In the genomic region with DNA sequence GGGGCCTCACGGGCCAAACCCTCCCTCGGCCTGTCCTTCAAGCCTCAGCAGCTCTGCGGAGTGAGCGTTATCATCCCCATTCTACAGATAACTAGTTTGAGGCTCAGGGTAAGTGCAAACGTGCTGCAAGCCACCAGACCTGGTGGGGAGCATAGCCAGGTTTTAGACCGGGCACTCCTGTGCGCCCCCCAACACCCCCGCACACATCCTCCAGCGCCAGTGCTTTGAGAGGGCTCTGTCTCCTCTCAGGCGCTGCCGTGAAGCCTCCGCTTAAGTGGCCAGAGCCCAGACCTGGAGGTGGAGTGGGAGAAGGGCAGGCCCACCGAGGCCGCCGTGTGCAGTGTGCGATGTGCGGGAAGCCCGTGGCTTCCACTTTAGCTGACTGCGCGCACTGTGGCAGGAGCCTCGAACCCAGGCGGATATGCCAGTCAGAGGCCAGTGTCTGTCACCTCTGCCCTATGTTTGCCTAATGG, we compare ENCODE assay signal across 9 cellular contexts. TPM values are rescaled to one million over a fixed set of nuclear protein-coding genes. Genes with fewer than 3 reads are reported as not detected.
DNase-seq lines count a peak whose midpoint lies in the region; ATAC-seq, FAIRE-seq and TF ChIP-seq lines count a peak whose summit lies in the region.
"Had no signal": no experiment of that assay in that cellular context is flagged by ENCODE, and none has a peak within 500 bp of the region (broad histone marks: within the 10 kb centered on the region; RNA-seq: fewer than 3 reads in every experiment).

No MANE protein-coding gene starts in this region.

- H2BK12ac ChIP-seq in neuronal stem cell (ENCODE audit: low read length) = peak overlapping the region; percentile 46

- H2AK5ac ChIP-seq in neuronal stem cell (ENCODE audit: low read depth, low read length) = no peak overlapping the region

- H3K9ac ChIP-seq in neuronal stem cell (ENCODE audit: low read depth, low read length, poor library complexity) = no peak overlapping the region

- H3K27me3 ChIP-seq in Caco-2 (replicated peaks; ENCODE audit: control insufficient read depth, insufficient read depth, low read length) (no peaks in the 10 kb centered on the region), breast epithelium (no peaks in the 10 kb centered on the region), neuronal stem cell (ENCODE audit: control insufficient read depth in 3 of 3, insufficient read depth in 3 of 3, low read depth in 1 of 3, low read length in 3 of 3) (no peaks in the 10 kb centered on the region)

- H3K27ac ChIP-seq in breast epithelium (peak overlapping the region; percentile 96 to 99), neuronal stem cell (replicated peaks; ENCODE audit: low read length) (no peak overlapping the region)

- TF ChIP-seq CTCF in Caco-2 (IDR thresholded peaks at IDR 0.05; ENCODE audit: insufficient read depth in 1 of 2, low read depth in 1 of 2, low read length in 1 of 2, severe bottlenecking in 1 of 2, unreplicated experiment in 1 of 2) (no peak), breast epithelium (IDR thresholded peaks at IDR 0.05) (no peak), GM20000 (IDR thresholded peaks at IDR 0.05; ENCODE audit: extremely low read depth, missing control alignments) (no peak)

- peak overlapping the region; percentile 82 for H3K4me3 Mint-ChIP-seq in Caco-2 (ENCODE audit: unreplicated experiment)

- H3K18ac ChIP-seq in neuronal stem cell (ENCODE audit: low read length) = no peak overlapping the region

- H3K36me3 ChIP-seq in Caco-2 (ENCODE audit: control insufficient read depth, insufficient read depth, low read length) = peaks cover 3% of the 10 kb centered on the region; the same call in 1 of the 2 replicates
- no peaks in the 10 kb centered on the region for H3K36me3 ChIP-seq in breast epithelium
- peaks cover 3 to 40% of the 10 kb centered on the region in 2 donors for H3K36me3 ChIP-seq in neuronal stem cell (replicated peaks in 1 of 2; ENCODE audit: control insufficient read depth in 2 of 2, insufficient read depth in 2 of 2, low read length in 2 of 2)

- H2BK5ac ChIP-seq in neuronal stem cell (ENCODE audit: low read length) = no peak overlapping the region

- no peak overlapping the region for H3K23ac ChIP-seq in neuronal stem cell (ENCODE audit: low read depth, low read length, poor library complexity)

- H2BK120ac ChIP-seq in neuronal stem cell (ENCODE audit: low read depth, low read length) = no peak overlapping the region

- no peaks in the 10 kb centered on the region for H3K27me3 Mint-ChIP-seq in Caco-2 (ENCODE audit: insufficient read depth, unreplicated experiment)

- no peaks in the 10 kb centered on the region for H3K9me3 Mint-ChIP-seq in Caco-2 (ENCODE audit: unreplicated experiment)

- POLR2A ChIA-PET in Caco-2 (lab: Charles Lee) = no interaction called here

- peaks cover 9% of the 10 kb centered on the region for H3K79me1 ChIP-seq in neuronal stem cell (ENCODE audit: low read depth, low read length)

- peak overlapping the region; percentile 19 for H3K4ac ChIP-seq in neuronal stem cell (ENCODE audit: low read length)

- no peak overlapping the region for H3K27ac Mint-ChIP-seq in Caco-2 (ENCODE audit: unreplicated experiment)

- H2BK15ac ChIP-seq in neuronal stem cell (ENCODE audit: low read length) = no peak overlapping the region

- H3K9me3 ChIP-seq in Caco-2 = no peaks in the 10 kb centered on the region
- no peaks in the 10 kb centered on the region for H3K9me3 ChIP-seq in breast epithelium
- no peaks in the 10 kb centered on the region for H3K9me3 ChIP-seq in neuronal stem cell (replicated peaks in 1 of 2; ENCODE audit: control insufficient read depth in 2 of 2, insufficient read depth in 1 of 2, low read depth in 1 of 2, low read length in 2 of 2)

- BruUV-seq in Caco-2 (replicated peaks; lab: Mats Ljungman, UMichigan) = no TSS peak

- H3K4me2 ChIP-seq in neuronal stem cell (ENCODE audit: insufficient read depth, low read length, poor library complexity, severe bottlenecking) = no peak overlapping the region

- no peak overlapping the region for H4K8ac ChIP-seq in neuronal stem cell (ENCODE audit: low read depth, low read length)

- DNase-seq in Caco-2 (no peak), breast epithelium (ENCODE audit: low spot score in 2 of 2) (no peak), neuronal stem cell (ENCODE audit: low spot score) (no peak), COR-L47 (lab: John Stamatoyannopoulos, UW) (no peak), HTR-8/SVneo (ENCODE audit: insufficient read length, low spot score) (no peak), GM20000 (ENCODE audit: low spot score) (no peak)
- DNase-seq: NCI-H69 had no signal

- CTCF ChIA-PET in Caco-2 (lab: Charles Lee) = no interaction called here

- no peak overlapping the region for H4K91ac ChIP-seq in neuronal stem cell (ENCODE audit: low read depth, low read length, poor library complexity)

- no CpG with 5 or more reads among the region's 22 CpGs for WGBS in neuronal stem cell (ENCODE audit: extremely low coverage in 2 of 2, insufficient read length in 2 of 2, insufficient replicate concordance in 1 of 2), 2 donors

- H3K4me3 ChIP-seq in Caco-2 (ENCODE audit: low read depth, low read length) = no peak overlapping the region
- H3K4me3 ChIP-seq in breast epithelium = peak overlapping the region; percentile 64 to 100 (median 68)
- H3K4me3 ChIP-seq in neuronal stem cell (ENCODE audit: low read length in 2 of 2) = no peak overlapping the region

- H3K36me3 Mint-ChIP-seq in Caco-2 (ENCODE audit: insufficient read depth, unreplicated experiment) = peaks cover 52% of the 10 kb centered on the region

- ATAC-seq in HG03571 (IDR thresholded peaks at IDR 0.05; ENCODE audit: unreplicated experiment) (peak; percentile 7), HG02973 (IDR thresholded peaks at IDR 0.05; ENCODE audit: unreplicated experiment) (no peak)

- FAIRE-seq in HTR-8/SVneo (lab: Jason Lieb, UNC) = no peak

- peaks cover 50% of the 10 kb centered on the region for H3K4me1 ChIP-seq in Caco-2
- H3K4me1 ChIP-seq in breast epithelium = peaks cover 27 to 64% of the 10 kb centered on the region in 2 donors
- peaks cover 22 to 31% of the 10 kb centered on the region in 2 donors for H3K4me1 ChIP-seq in neuronal stem cell (ENCODE audit: control insufficient read depth in 2 of 2, insufficient read depth in 1 of 2, low read depth in 1 of 2, low read length in 2 of 2)

- H3K14ac ChIP-seq in neuronal stem cell (ENCODE audit: low read length) = no peak overlapping the region

- intact Hi-C loops in Caco-2 (cut with micrococcal nuclease; ENCODE audit: unreplicated experiment) (no loop called here), breast epithelium (cut with DNase I; ENCODE audit: low total_unique reads) (no loop called here)

- H2AFZ ChIP-seq in neuronal stem cell (ENCODE audit: low read length) = no peak overlapping the region

- TF ChIP-seq POLR2A in breast epithelium (IDR thresholded peaks at IDR 0.05) = no peak

- H3K4me1 Mint-ChIP-seq in Caco-2 (ENCODE audit: low read depth, unreplicated experiment) = peaks cover 46% of the 10 kb centered on the region

RNA-seq across cellular contexts. Expression of gene MGAT1, which starts 1.6 kb away (rescaled TPM):
- total RNA-seq in Caco-2 (2022) = 80.1 and 82.5 TPM in 2 replicates
- total RNA-seq in breast epithelium = 100 to 1,000 TPM; 127 to 236 (median 163) TPM
- polyA plus RNA-seq in neuronal stem cell (2013, experiment 1 of 2) = 43.6 TPM
- 43.0 TPM for polyA plus RNA-seq in neuronal stem cell (2013, experiment 2 of 2)

RNA-seq across cellular contexts. Expression of gene ZFP62, which starts 56.9 kb away (rescaled TPM):
- total RNA-seq in Caco-2 (2022) = 34.4 and 35.9 TPM in 2 replicates
- total RNA-seq in breast epithelium = 10 to 100 TPM; 18.6 to 49.6 (median 35.4) TPM
- 36.6 TPM for polyA plus RNA-seq in neuronal stem cell (2013, experiment 1 of 2)
- 36.1 TPM for polyA plus RNA-seq in neuronal stem cell (2013, experiment 2 of 2)

Comparison
In these comparisons a context has a peak if more than half of its experiments do, and no peak if none do; other contexts are left out.
1. H3K4me3 ChIP-seq: peak in breast epithelium (3 of 3); none in Caco-2 (single experiment) and neuronal stem cell (0 of 2).